ENCODE assay signal across 17 cellular contexts in genomic region chr13:114155923-114156883, GRCh38. TPM values are rescaled to one million over a fixed set of nuclear protein-coding genes. Genes with fewer than 3 reads are reported as not detected.
DNase-seq lines count a peak whose midpoint lies in the region; ATAC-seq and TF ChIP-seq lines count a peak whose summit lies in the region.
"Had no signal": no experiment of that assay in that cellular context is flagged by ENCODE, and none has a peak within 500 bp of the region (broad histone marks: within the 10 kb centered on the region; RNA-seq: fewer than 3 reads in every experiment).

No MANE protein-coding gene starts in this region.

- no peaks in the 10 kb centered on the region for H3K27me3 Mint-ChIP-seq in activated naive CD4-positive, alpha-beta T cell treated with anti-CD3 and anti-CD28 coated beads for 36 hours (ENCODE audit: low read depth)
- no peaks in the 10 kb centered on the region for H3K27me3 Mint-ChIP-seq in stimulated activated naive CD8-positive, alpha-beta T cell treated with anti-CD3 and anti-CD28 coated beads, Interleukin-15, amount 100 ng/mL, for 72 hours

- no peak for TF ChIP-seq CTCF in RWPE2 (IDR thresholded peaks at IDR 0.05; ENCODE audit: poor library complexity, severe bottlenecking)
- TF ChIP-seq CTCF in upper lobe of left lung (IDR thresholded peaks at IDR 0.05), result no peak

- CTCF ChIA-PET in activated naive CD4-positive, alpha-beta T cell treated with anti-CD3 and anti-CD28 coated beads for 36 hours (lab: Charles Lee), result no interaction called here

- H3K27me3 ChIP-seq in RWPE2 (ENCODE audit: insufficient read depth, poor library complexity, severe bottlenecking), result no peaks in the 10 kb centered on the region
- no peaks in the 10 kb centered on the region for H3K27me3 ChIP-seq in effector memory CD4-positive, alpha-beta T cell (replicated peaks; ENCODE audit: control insufficient read depth, insufficient read depth, low read length, poor library complexity, severe bottlenecking)
- no peaks in the 10 kb centered on the region for H3K27me3 ChIP-seq in upper lobe of left lung
- H3K27me3 ChIP-seq: ascending aorta had no signal

- H3K4me3 ChIP-seq in RWPE2 (ENCODE audit: severe bottlenecking), result no peak overlapping the region
- H3K4me3 ChIP-seq in effector memory CD4-positive, alpha-beta T cell (ENCODE audit: insufficient read depth, low read depth, low read length, poor library complexity, severe bottlenecking), result no peak overlapping the region
- no peak overlapping the region for H3K4me3 ChIP-seq in upper lobe of left lung
- H3K4me3 ChIP-seq: ascending aorta had no signal

- no peak overlapping the region for H3K27ac ChIP-seq in RWPE2 (ENCODE audit: poor library complexity, severe bottlenecking)
- peak overlapping the region; percentile 62 for H3K27ac ChIP-seq in effector memory CD4-positive, alpha-beta T cell (ENCODE audit: insufficient read depth, low read length, poor library complexity, severe bottlenecking)
- H3K27ac ChIP-seq in upper lobe of left lung, result no peak overlapping the region
- H3K27ac ChIP-seq: ascending aorta, foreskin keratinocyte had no signal

- peaks cover 59% of the 10 kb centered on the region for H3K4me1 Mint-ChIP-seq in activated naive CD4-positive, alpha-beta T cell treated with anti-CD3 and anti-CD28 coated beads for 36 hours (ENCODE audit: low read depth)
- peaks cover 76% of the 10 kb centered on the region for H3K4me1 Mint-ChIP-seq in stimulated activated naive CD8-positive, alpha-beta T cell treated with anti-CD3 and anti-CD28 coated beads, Interleukin-15, amount 100 ng/mL, for 72 hours

- H3K36me3 Mint-ChIP-seq in activated naive CD4-positive, alpha-beta T cell treated with anti-CD3 and anti-CD28 coated beads for 36 hours (ENCODE audit: low read depth), result no peaks in the 10 kb centered on the region

- no peak for TF ChIP-seq POLR2A in upper lobe of left lung (IDR thresholded peaks at IDR 0.05)

- H3K9me3 Mint-ChIP-seq in activated naive CD4-positive, alpha-beta T cell treated with anti-CD3 and anti-CD28 coated beads for 36 hours, result no peaks in the 10 kb centered on the region
- peaks cover 1 to 7% of the 10 kb centered on the region in 2 donors for H3K9me3 Mint-ChIP-seq in stimulated activated naive CD8-positive, alpha-beta T cell treated with anti-CD3 and anti-CD28 coated beads, Interleukin-15, amount 100 ng/mL, for 72 hours

- H3K9me3 ChIP-seq in RWPE2 (ENCODE audit: severe bottlenecking), result no peaks in the 10 kb centered on the region
- no peaks in the 10 kb centered on the region for H3K9me3 ChIP-seq in effector memory CD4-positive, alpha-beta T cell (ENCODE audit: control insufficient read depth, low read length)
- no peaks in the 10 kb centered on the region for H3K9me3 ChIP-seq in upper lobe of left lung
- H3K9me3 ChIP-seq: ascending aorta had no signal

- ATAC-seq in RWPE2 (ENCODE audit: low read depth) (no peak), upper lobe of left lung (ENCODE audit: low FRiP score in 2 of 2) (no peak)
- no peak for ATAC-seq in stimulated activated naive CD8-positive, alpha-beta T cell treated with anti-CD3 and anti-CD28 coated beads, Interleukin-15, amount 100 ng/mL, for 72 hours
- ATAC-seq: foreskin keratinocyte had no signal

- no peak for TF ChIP-seq EP300 in upper lobe of left lung (IDR thresholded peaks at IDR 0.05)

- H3K4me1 ChIP-seq in RWPE2 (ENCODE audit: insufficient read depth, poor library complexity, severe bottlenecking) (peaks cover 8% of the 10 kb centered on the region), upper lobe of left lung (peaks cover 0 to 4% (median under 1%) of the 10 kb centered on the region in 4 donors)
- peaks cover 45% of the 10 kb centered on the region for H3K4me1 ChIP-seq in effector memory CD4-positive, alpha-beta T cell (ENCODE audit: control insufficient read depth, insufficient read depth, low read length, poor library complexity, severe bottlenecking)
- H3K4me1 ChIP-seq: foreskin keratinocyte had no signal

- no peaks in the 10 kb centered on the region for H3K36me3 ChIP-seq in RWPE2 (ENCODE audit: low read depth)
- no peaks in the 10 kb centered on the region for H3K36me3 ChIP-seq in effector memory CD4-positive, alpha-beta T cell (ENCODE audit: control insufficient read depth, insufficient read depth, low read length)
- H3K36me3 ChIP-seq in upper lobe of left lung, result no peaks in the 10 kb centered on the region
- H3K36me3 ChIP-seq: ascending aorta had no signal

- peak overlapping the region; percentile 84 for H3K27ac Mint-ChIP-seq in activated naive CD4-positive, alpha-beta T cell treated with anti-CD3 and anti-CD28 coated beads for 36 hours
- H3K27ac Mint-ChIP-seq in stimulated activated naive CD8-positive, alpha-beta T cell treated with anti-CD3 and anti-CD28 coated beads, Interleukin-15, amount 100 ng/mL, for 72 hours, result peak overlapping the region; percentile 88 to 95

- intact Hi-C loops in activated naive CD4-positive, alpha-beta T cell treated with anti-CD3 and anti-CD28 coated beads for 36 hours (cut with micrococcal nuclease), result no loop called here

- no peak for DNase-seq in activated naive CD4-positive, alpha-beta T cell treated with anti-CD3 and anti-CD28 coated beads for 36 hours
- DNase-seq in activated naive CD4-positive, alpha-beta T cell treated with anti-CD3 and anti-CD28 coated beads, Interleukin-2, amount 50 U/mL, for 16 hours, result no peak
- DNase-seq in RWPE2 (ENCODE audit: low spot score) (peak; percentile 33), NCI-H2029 treated with DMSO at 0.1 percent for 48 hours (lab: John Stamatoyannopoulos, UW) (no peak), AG08395 (ENCODE audit: low spot score) (no peak), upper lobe of left lung (no peak)
- no peak for DNase-seq in effector memory CD4-positive, alpha-beta T cell
- no peak for DNase-seq in stimulated activated naive CD8-positive, alpha-beta T cell treated with anti-CD3 and anti-CD28 coated beads, Interleukin-15, amount 100 ng/mL, for 72 hours
- DNase-seq: effector CD8-positive, alpha-beta T cell; EL; foreskin keratinocyte; HCEC 1CT; midbrain; NCI-H1417 treated with DMSO at 0.1 percent for 48 hours had no signal

- H3K4me3 Mint-ChIP-seq in activated naive CD4-positive, alpha-beta T cell treated with anti-CD3 and anti-CD28 coated beads for 36 hours, result peak overlapping the region; percentile 30
- H3K4me3 Mint-ChIP-seq in stimulated activated naive CD8-positive, alpha-beta T cell treated with anti-CD3 and anti-CD28 coated beads, Interleukin-15, amount 100 ng/mL, for 72 hours, result peak overlapping the region; percentile 64 to 76

- WGBS in upper lobe of left lung, 2 donors, result 52 to 64% methylated on average over 8 to 12 of the region's 19 CpGs

RNA-seq across cellular contexts. Expression of gene CFAP97D2, which starts 22.9 kb away (rescaled TPM):
- total RNA-seq in activated naive CD4-positive, alpha-beta T cell treated with anti-CD3 and anti-CD28 coated beads for 36 hours, result under 1 TPM in 1 of 2 experiments, not detected in 1; 0.17 TPM
- total RNA-seq in upper lobe of left lung, result 1 to 10 TPM in 1 of 6 donors, under 1 TPM in 2, not detected in 3; 0.67 to 3.6 (median 0.76) TPM
- total RNA-seq: ascending aorta; foreskin keratinocyte; NCI-H460; T-helper 2 cell treated with Interferon-gamma antibody and Interleukin-4, amounts not matched to agents 100 ng/mL and 5 ng/mL, for 36 hours had no signal

RNA-seq across cellular contexts. Expression of gene RASA3, which starts 23.8 kb away (rescaled TPM):
- 10 to 100 TPM; 48.3 to 48.8 TPM for total RNA-seq in activated naive CD4-positive, alpha-beta T cell treated with anti-CD3 and anti-CD28 coated beads for 36 hours
- 10 to 100 TPM; 11.4 to 52.4 (median 18.4) TPM for total RNA-seq in upper lobe of left lung
